ENCODE assay signal across 14 cellular contexts in genomic region chr10:36437367-36437766, GRCh38.
DNase-seq lines count a peak whose midpoint lies in the region; TF ChIP-seq lines count a peak whose summit lies in the region.
"Had no signal": no experiment of that assay in that cellular context is flagged by ENCODE, and none has a peak within 500 bp of the region (broad histone marks: within the 10 kb centered on the region; RNA-seq: fewer than 3 reads in every experiment).

No MANE protein-coding gene starts in this region.

- peak overlapping the region; percentile 22 for H2BK120ac ChIP-seq in trophoblast cell (ENCODE audit: insufficient read depth, low read length, poor library complexity)

- H2BK5ac ChIP-seq in trophoblast cell (ENCODE audit: low read depth, low read length, poor library complexity), result peak overlapping the region; percentile 13

- H2AK5ac ChIP-seq in trophoblast cell (ENCODE audit: low read length), result no peak overlapping the region

- H2AFZ ChIP-seq in trophoblast cell (ENCODE audit: insufficient read depth, low read length, poor library complexity), result no peak overlapping the region

- no peak overlapping the region for H3K9ac ChIP-seq in trophoblast cell (ENCODE audit: low read length)

- peaks cover 10% of the 10 kb centered on the region for H3K79me1 ChIP-seq in trophoblast cell (ENCODE audit: low read length)

- peak overlapping the region; percentile 80 for H2BK12ac ChIP-seq in trophoblast cell (ENCODE audit: low read length)

- no peaks in the 10 kb centered on the region for H3K79me2 ChIP-seq in trophoblast cell (ENCODE audit: control insufficient read depth, insufficient read depth, low read length, poor library complexity)

- no peak overlapping the region for H3K27ac ChIP-seq in trophoblast cell (ENCODE audit: low read depth, low read length)
- no peak overlapping the region for H3K27ac ChIP-seq in tibial artery
- H3K27ac ChIP-seq: HL-60 had no signal

- H4K91ac ChIP-seq in trophoblast cell (ENCODE audit: low read depth, low read length), result peak overlapping the region; percentile 62

- DNase-seq in EH (ENCODE audit: low read depth), result peak; percentile 66
- DNase-seq in RPMI7951 (ENCODE audit: low read depth), result peak; percentile 71
- DNase-seq in fibroblast of villous mesenchyme (ENCODE audit: low read depth), result peak; percentile 59
- DNase-seq in trophoblast cell, result no peak
- DNase-seq in tibial artery, result no peak
- no peak for DNase-seq in globus pallidus (ENCODE audit: low spot score)
- DNase-seq in GM20000 (ENCODE audit: low spot score), result no peak
- DNase-seq: 8988T; C1 segment of cervical spinal cord; CD4-positive, alpha-beta T cell; DMS79; EL had no signal

- H3K4me3 ChIP-seq in fibroblast of villous mesenchyme (ENCODE audit: low read depth, low read length) (no peak overlapping the region), trophoblast cell (ENCODE audit: low read depth, low read length) (no peak overlapping the region), tibial artery (no peak overlapping the region)
- H3K4me3 ChIP-seq: K562 had no signal

- peak overlapping the region; percentile 28 for H4K8ac ChIP-seq in trophoblast cell (ENCODE audit: low read depth, low read length)

- H3K23ac ChIP-seq in trophoblast cell (ENCODE audit: low read length), result no peak overlapping the region

- H3K27me3 ChIP-seq in trophoblast cell (ENCODE audit: insufficient read depth, low read length), result no peaks in the 10 kb centered on the region
- H3K27me3 ChIP-seq in tibial artery, result no peaks in the 10 kb centered on the region

- intact Hi-C loops in tibial artery (cut with DNase I; ENCODE audit: low total_unique reads), result no loop called here

- peaks cover 0 to 1% of the 10 kb centered on the region in 2 experiments for H3K36me3 ChIP-seq in trophoblast cell (ENCODE audit: control insufficient read depth in 1 of 2, insufficient read depth in 2 of 2, low read length in 2 of 2)
- H3K36me3 ChIP-seq in tibial artery, result no peaks in the 10 kb centered on the region

- no peak overlapping the region for H3K18ac ChIP-seq in trophoblast cell (ENCODE audit: low read length)

- H3K4ac ChIP-seq in trophoblast cell (ENCODE audit: low read depth, low read length), result no peak overlapping the region

- H3K9me3 ChIP-seq in trophoblast cell (ENCODE audit: insufficient read depth, low read depth, low read length) (no peaks in the 10 kb centered on the region), tibial artery (no peaks in the 10 kb centered on the region)

- H4K12ac ChIP-seq in trophoblast cell (ENCODE audit: low read depth, low read length), result no peak overlapping the region

- H3K14ac ChIP-seq in trophoblast cell (ENCODE audit: low read length), result no peak overlapping the region

- H3K4me1 ChIP-seq in trophoblast cell (ENCODE audit: control insufficient read depth in 1 of 2, insufficient read depth in 2 of 2, low read length in 2 of 2), result peaks cover 0 to 6% of the 10 kb centered on the region in 2 experiments
- no peaks in the 10 kb centered on the region for H3K4me1 ChIP-seq in tibial artery

- TF ChIP-seq CTCF in fibroblast of villous mesenchyme (IDR thresholded peaks at IDR 0.05; ENCODE audit: insufficient read depth, low read depth, low read length) (no peak), tibial artery (IDR thresholded peaks at IDR 0.05) (no peak), GM20000 (IDR thresholded peaks at IDR 0.05; ENCODE audit: extremely low read depth, missing control alignments) (no peak)

- no CpG with 5 or more reads among the region's 3 CpGs for WGBS in trophoblast cell (ENCODE audit: extremely low coverage, insufficient coverage, insufficient read length)

- no peak overlapping the region for H3K4me2 ChIP-seq in trophoblast cell (ENCODE audit: low read length)

Comparison
In these comparisons a context has a peak if more than half of its experiments do, and no peak if none do; other contexts are left out.
1. DNase-seq: peak in EH (single experiment), RPMI7951 (single experiment) and fibroblast of villous mesenchyme (single experiment); none in trophoblast cell (0 of 2), tibial artery (0 of 2), globus pallidus (single experiment) and GM20000 (single experiment).